Comparison of ENCODE assay signal across 27 cellular contexts in genomic region chr7:68752485-68752884, GRCh38.
A peak's percentile ranks its signal among the peaks of the same experiment; 100 is the strongest.
DNase-seq lines count a peak whose midpoint lies in the region; ATAC-seq, FAIRE-seq and TF ChIP-seq lines count a peak whose summit lies in the region.
"Had no signal": no experiment of that assay in that cellular context is flagged by ENCODE, and none has a peak within 500 bp of the region (broad histone marks: within the 10 kb centered on the region; RNA-seq: fewer than 3 reads in every experiment).

No MANE protein-coding gene starts in this region.

- peaks cover 13% of the 10 kb centered on the region for H3K9me3 Mint-ChIP-seq in astrocyte (ENCODE audit: unreplicated experiment)

- H3K9ac ChIP-seq in astrocyte (ENCODE audit: low read length): no peak overlapping the region

- TF ChIP-seq CTCF in astrocyte (IDR thresholded peaks at IDR 0.05; ENCODE audit: insufficient read depth, low read depth, low read length) (no peak), left ventricle myocardium inferior (IDR thresholded peaks at IDR 0.05; ENCODE audit: borderline replicate concordance) (no peak), GM20000 (IDR thresholded peaks at IDR 0.05; ENCODE audit: extremely low read depth, missing control alignments) (no peak)

- ATAC-seq in sciatic nerve (peak; percentile 95), HG02840 (IDR thresholded peaks at IDR 0.05; ENCODE audit: low FRiP score, unreplicated experiment) (no peak)
- ATAC-seq: GM12878, HepG2, Panc1 had no signal

- H3K9me3 ChIP-seq in astrocyte (ENCODE audit: insufficient read depth, low read depth, low read length) (no peaks in the 10 kb centered on the region), left ventricle myocardium inferior (replicated peaks) (no peaks in the 10 kb centered on the region)
- H3K9me3 ChIP-seq: Caco-2 had no signal

- H3K79me2 ChIP-seq in astrocyte (ENCODE audit: insufficient read depth, low read length): no peaks in the 10 kb centered on the region

- H3K4me1 ChIP-seq in astrocyte (ENCODE audit: insufficient read depth, low read length) (no peaks in the 10 kb centered on the region), left ventricle myocardium inferior (no peaks in the 10 kb centered on the region)
- H3K4me1 ChIP-seq: Caco-2 had no signal

- H3K4me2 ChIP-seq in astrocyte (ENCODE audit: low read length): no peak overlapping the region

- no peaks in the 10 kb centered on the region for H3K36me3 Mint-ChIP-seq in astrocyte (ENCODE audit: low read depth, unreplicated experiment)

- H3K36me3 ChIP-seq in astrocyte (ENCODE audit: insufficient read depth, low read length) (no peaks in the 10 kb centered on the region), left ventricle myocardium inferior (no peaks in the 10 kb centered on the region)

- no peaks in the 10 kb centered on the region for H4K20me1 ChIP-seq in astrocyte (ENCODE audit: insufficient read depth, low read length)

- no peak overlapping the region for H3K27ac Mint-ChIP-seq in astrocyte (ENCODE audit: unreplicated experiment)
- H3K27ac Mint-ChIP-seq: CD4-positive, alpha-beta memory T cell had no signal

- intact Hi-C loops in left ventricle myocardium inferior (cut with micrococcal nuclease): no loop called here
- intact Hi-C loops in sciatic nerve (cut with DNase I): no loop called here

- H3K27me3 Mint-ChIP-seq in astrocyte (ENCODE audit: low read depth, unreplicated experiment): no peaks in the 10 kb centered on the region
- H3K27me3 Mint-ChIP-seq: CD4-positive, alpha-beta memory T cell had no signal

- FAIRE-seq in astrocyte (lab: Jason Lieb, UNC): no peak
- FAIRE-seq: G401.6, GM12878, HepG2 had no signal

- H3K4me3 Mint-ChIP-seq in astrocyte (ENCODE audit: unreplicated experiment): no peak overlapping the region
- H3K4me3 Mint-ChIP-seq: CD4-positive, alpha-beta memory T cell had no signal

- no peaks in the 10 kb centered on the region for H3K27me3 ChIP-seq in astrocyte (ENCODE audit: insufficient read depth, low read length)
- peaks cover 55% of the 10 kb centered on the region for H3K27me3 ChIP-seq in left ventricle myocardium inferior (ENCODE audit: low read depth)

- H3K27ac ChIP-seq in astrocyte (ENCODE audit: low read depth, low read length) (no peak overlapping the region), left ventricle myocardium inferior (replicated peaks) (no peak overlapping the region)
- H3K27ac ChIP-seq: RWPE1, SK-N-MC had no signal

- peak overlapping the region; percentile 10 for H2AFZ ChIP-seq in astrocyte (ENCODE audit: low read depth, low read length)

- no peak overlapping the region for H3K4me3 ChIP-seq in astrocyte (ENCODE audit: insufficient read depth, low read depth, low read length)
- no peak overlapping the region for H3K4me3 ChIP-seq in left ventricle myocardium inferior
- H3K4me3 ChIP-seq: GM12878, SK-N-MC had no signal

- H3K4me1 Mint-ChIP-seq in astrocyte (ENCODE audit: low read depth, unreplicated experiment): no peaks in the 10 kb centered on the region
- H3K4me1 Mint-ChIP-seq: CD4-positive, alpha-beta memory T cell had no signal

- peak; percentile 12 for DNase-seq in AG08395 (ENCODE audit: low spot score)
- DNase-seq in astrocyte (ENCODE audit: low read depth): no peak
- DNase-seq in left ventricle myocardium inferior: peak; percentile 19
- DNase-seq in sciatic nerve (ENCODE audit: low spot score): no peak
- no peak for DNase-seq in globus pallidus (ENCODE audit: low spot score)
- DNase-seq in NOMO-1 (lab: John Stamatoyannopoulos, UW; ENCODE audit: unreplicated experiment in 2 of 2): no peak
- DNase-seq in GM20000 (ENCODE audit: low spot score): no peak
- DNase-seq: C1 segment of cervical spinal cord; Caco-2; CD4-positive, alpha-beta memory T cell; H7; Karpas-422; NCI-H1092; NCI-H1417 treated with DMSO at 0.1 percent for 48 hours; NCI-H1694 treated with DMSO at 0.1 percent for 48 hours; NCI-H2081 treated with DMSO at 0.1 percent for 48 hours; NCI-H226; NCI-H510A; NCI-H69; SIG-M5 had no signal

Comparison
In these comparisons a context has a peak if more than half of its experiments do, and no peak if none do; other contexts are left out.
1. DNase-seq: peak in AG08395 (single experiment) and left ventricle myocardium inferior (single experiment); none in astrocyte (single experiment), sciatic nerve (single experiment), globus pallidus (single experiment), NOMO-1 (0 of 2) and GM20000 (single experiment).